Comparison of ENCODE assay signal across 1 cellular context in genomic region chr7:69817096-69817495, GRCh38.
TF ChIP-seq lines count a peak whose summit lies in the region.

No MANE protein-coding gene starts in this region.

TF ChIP-seq in SK-N-SH, 30 proteins besides CTCF, POLR2A, EP300 and RAD21 (continued from another document):
- no peak for TF ChIP-seq EZH2phosphoT487 (IDR thresholded peaks at IDR 0.05; ENCODE audit: borderline replicate concordance, low read depth)
- TF ChIP-seq TEAD4 (IDR thresholded peaks at IDR 0.05; ENCODE audit: borderline replicate concordance, insufficient read depth), result no peak
- TF ChIP-seq JUND (IDR thresholded peaks at IDR 0.05), result peak; percentile 68
- peak; percentile 38; the same call in 1 of the 2 replicates for TF ChIP-seq SIN3A (IDR thresholded peaks at IDR 0.05; ENCODE audit: borderline replicate concordance, low read depth, low read length)
